ENCODE assay signal across 1 cellular context in genomic region chr21:38659936-38660332, GRCh38.
TF ChIP-seq lines count a peak whose summit lies in the region.

No MANE protein-coding gene starts in this region.

TF ChIP-seq in WTC11, 78 proteins besides CTCF, POLR2A, EP300 and RAD21 (continued from another document):
- TF ChIP-seq ARID4B (CRISPR knock-in tag; IDR thresholded peaks at IDR 0.05; ENCODE audit: borderline replicate concordance): no peak
